9 cellular contexts compared by ENCODE assay signal in genomic region chr11:57527056-57527631, GRCh38. TPM values are rescaled to one million over a fixed set of nuclear protein-coding genes. Genes with fewer than 3 reads are reported as not detected.
A peak's percentile ranks its signal among the peaks of the same experiment; 100 is the strongest.
DNase-seq lines count a peak whose midpoint lies in the region; ATAC-seq and TF ChIP-seq lines count a peak whose summit lies in the region.
"Had no signal": no experiment of that assay in that cellular context is flagged by ENCODE, and none has a peak within 500 bp of the region (broad histone marks: within the 10 kb centered on the region; RNA-seq: fewer than 3 reads in every experiment).

No MANE protein-coding gene starts in this region.

- no peak for TF ChIP-seq EP300 in SK-N-SH (IDR thresholded peaks at IDR 0.05; ENCODE audit: borderline replicate concordance in 1 of 2, low read depth in 1 of 2, low read length in 1 of 2)

- 18% methylated on average over 7 of the region's 7 CpGs for WGBS in SK-N-SH (ENCODE audit: low lambda C conversion rate)
- WGBS in heart left ventricle, 4 donors: 17 to 20% (median 17%) methylated on average over 7 of the region's 7 CpGs

- ATAC-seq in heart left ventricle (no peak), GM18519 (IDR thresholded peaks at IDR 0.05; ENCODE audit: low FRiP score, unreplicated experiment) (no peak), HG02981 (IDR thresholded peaks at IDR 0.05; ENCODE audit: unreplicated experiment) (no peak)

- H3K4me3 ChIP-seq in SK-N-SH (ENCODE audit: low read depth in 2 of 2, low read length in 1 of 2) (no peak overlapping the region; a peak in 1 of 4 replicates), heart left ventricle (no peak overlapping the region)

- no peak overlapping the region for H3K9ac ChIP-seq in SK-N-SH

- CTCF ChIA-PET in SK-N-SH (lab: Yijun Ruan, JAX): interaction anchor here (0.7 to 14.1 kb wide), 45 partner anchors 9 to 203 kb away, joined by 3 to 517 read pairs (median 5); partner anchors contain the start of genes MED19, RTN4RL2, SLC43A1 and SMTNL1

- DNase-seq in D341Med (ENCODE audit: low spot score): peak; percentile 51
- peak; percentile 60 for DNase-seq in HuH-7.5 (ENCODE audit: low spot score)
- DNase-seq in SK-N-SH: peak; percentile 52
- peak; percentile 76 for DNase-seq in activated naive CD4-positive, alpha-beta T cell treated with anti-CD3 and anti-CD28 coated beads, Interleukin-2, amount 50 U/mL, for 16 hours
- peak; percentile 49 to 71 (median 63) for DNase-seq in heart left ventricle
- peak; percentile 73 for DNase-seq in retina

- no peaks in the 10 kb centered on the region for H3F3A ChIP-seq in SK-N-SH (replicated peaks; ENCODE audit: insufficient read depth)

- H3K79me2 ChIP-seq in SK-N-SH (ENCODE audit: insufficient read depth): peaks cover 26% of the 10 kb centered on the region

- POLR2A ChIA-PET in SK-N-SH (lab: Yijun Ruan, JAX): interaction anchor here (0.6 to 3.1 kb wide), 2 partner anchors 12 to 34 kb away, joined by 3 to 12 read pairs; no protein-coding TSS in a partner anchor

- no peaks in the 10 kb centered on the region; the same call in 1 of the 2 replicates for H4K20me1 ChIP-seq in SK-N-SH (ENCODE audit: insufficient read depth)

- intact Hi-C loops in heart left ventricle (cut with DNase I): loop anchor here (1.0 to 10.0 kb wide), 15 partner anchors 28 to 190 kb away; partner anchors contain the start of genes P2RX3 (in 1 of the 10) and SSRP1 (in 1 of the 10)

- no peaks in the 10 kb centered on the region for H3K9me2 ChIP-seq in SK-N-SH

- H3K4me2 ChIP-seq in SK-N-SH: no peak overlapping the region

- H2AFZ ChIP-seq in SK-N-SH (ENCODE audit: low read depth): no peak overlapping the region

- peak; percentile 95 for TF ChIP-seq CTCF in SK-N-SH (IDR thresholded peaks at IDR 0.05)
- TF ChIP-seq CTCF in heart left ventricle (IDR thresholded peaks at IDR 0.05): peak; percentile 89 to 97 (median 93)

- no peak for TF ChIP-seq POLR2A in heart left ventricle (IDR thresholded peaks at IDR 0.05)

- TF ChIP-seq RAD21 in SK-N-SH (IDR thresholded peaks at IDR 0.05; ENCODE audit: low read length): peak; percentile 95

- H3K9me3 ChIP-seq in SK-N-SH (no peaks in the 10 kb centered on the region), heart left ventricle (no peaks in the 10 kb centered on the region)

- H3K27ac ChIP-seq in SK-N-SH (ENCODE audit: low read depth in 2 of 2, low read length in 1 of 2) (no peak overlapping the region), heart left ventricle (no peak overlapping the region)

- H3K36me3 ChIP-seq in SK-N-SH (replicated peaks in 1 of 2; ENCODE audit: control insufficient read depth in 1 of 2, insufficient read depth in 2 of 2, low read length in 1 of 2): peaks cover 0 to 12% of the 10 kb centered on the region in 2 experiments
- peaks cover 0 to 23% (median 15%) of the 10 kb centered on the region in 9 donors for H3K36me3 ChIP-seq in heart left ventricle

- peaks cover 0 to 9% of the 10 kb centered on the region in 2 experiments; a peak in 2 of 4 replicates for H3K4me1 ChIP-seq in SK-N-SH (ENCODE audit: control insufficient read depth in 1 of 2, insufficient read depth in 2 of 2, low read depth in 1 of 2, low read length in 1 of 2)
- H3K4me1 ChIP-seq in heart left ventricle: peaks cover 0 to 21% (median 11%) of the 10 kb centered on the region in 12 donors

- H3K27me3 ChIP-seq in SK-N-SH (ENCODE audit: insufficient read depth) (no peaks in the 10 kb centered on the region), heart left ventricle (no peaks in the 10 kb centered on the region)

TF ChIP-seq in SK-N-SH, 30 proteins besides CTCF, POLR2A, EP300 and RAD21:
- no peak for TF ChIP-seq SIN3A (IDR thresholded peaks at IDR 0.05; ENCODE audit: borderline replicate concordance, low read depth, low read length)
- TF ChIP-seq SMC3 (IDR thresholded peaks at IDR 0.05; ENCODE audit: low read depth, low read length): peak; percentile 85

RNA-seq across cellular contexts. Expression of gene TIMM10, which starts 3.4 kb away (rescaled TPM):
- 179 and 189 TPM in 2 replicates for polyA plus RNA-seq in SK-N-SH (2012; rRNA removed)
- 164 and 176 TPM in 2 replicates for polyA plus RNA-seq in SK-N-SH (2012; cell fraction: cytosol; rRNA removed)
- polyA plus RNA-seq in SK-N-SH (2012; cell fraction: nucleus; rRNA removed): 53.8 and 76.0 TPM in 2 replicates
- total RNA-seq in heart left ventricle: 10 to 100 TPM; 36.6 to 81.5 (median 46.4) TPM
- 100 to 1,000 TPM in 1 of 2 donors, 10 to 100 TPM in 1; 42.0 to 135 TPM for polyA plus RNA-seq in heart left ventricle

RNA-seq across cellular contexts. Expression of gene SMTNL1, which starts 10.3 kb away (rescaled TPM):
- polyA plus RNA-seq in SK-N-SH (2012; rRNA removed): not detected in 2 replicates
- polyA plus RNA-seq in SK-N-SH (2012; cell fraction: cytosol; rRNA removed): not detected in 2 replicates
- polyA plus RNA-seq in SK-N-SH (2012; cell fraction: nucleus; rRNA removed): not detected in 2 replicates
- not detected for total RNA-seq in heart left ventricle
- not detected for polyA plus RNA-seq in heart left ventricle
- total RNA-seq: activated CD8-positive, alpha-beta memory T cell treated with anti-CD3 and anti-CD28 coated beads for 36 hours had no signal

RNA-seq across cellular contexts. Expression of gene SLC43A1, which starts 11.6 kb away (rescaled TPM):
- 3.7 and 4.4 TPM in 2 replicates for polyA plus RNA-seq in SK-N-SH (2012; rRNA removed)
- 1.7 and 3.2 TPM in 2 replicates for polyA plus RNA-seq in SK-N-SH (2012; cell fraction: cytosol; rRNA removed)
- 11.4 and 13.9 TPM in 2 replicates for polyA plus RNA-seq in SK-N-SH (2012; cell fraction: nucleus; rRNA removed)
- total RNA-seq in heart left ventricle: 10 to 100 TPM in 1 of 9 donors, 1 to 10 TPM in 8; 2.7 to 12.3 (median 5.4) TPM
- 1 to 10 TPM; 6.6 TPM for polyA plus RNA-seq in heart left ventricle

RNA-seq across cellular contexts. Expression of gene UBE2L6, which starts 40.3 kb away (rescaled TPM):
- polyA plus RNA-seq in SK-N-SH (2012; rRNA removed) (65.9 and 77.0 TPM in 2 replicates), heart left ventricle (10 to 100 TPM; 10.2 to 16.4 TPM)
- 57.4 and 64.3 TPM in 2 replicates for polyA plus RNA-seq in SK-N-SH (2012; cell fraction: cytosol; rRNA removed)
- polyA plus RNA-seq in SK-N-SH (2012; cell fraction: nucleus; rRNA removed): 31.1 and 39.3 TPM in 2 replicates
- total RNA-seq in heart left ventricle: 100 to 1,000 TPM in 1 of 9 donors, 10 to 100 TPM in 8; 11.2 to 175 (median 14.5) TPM
